ENCODE assay signal across 8 cellular contexts in the genomic region with DNA sequence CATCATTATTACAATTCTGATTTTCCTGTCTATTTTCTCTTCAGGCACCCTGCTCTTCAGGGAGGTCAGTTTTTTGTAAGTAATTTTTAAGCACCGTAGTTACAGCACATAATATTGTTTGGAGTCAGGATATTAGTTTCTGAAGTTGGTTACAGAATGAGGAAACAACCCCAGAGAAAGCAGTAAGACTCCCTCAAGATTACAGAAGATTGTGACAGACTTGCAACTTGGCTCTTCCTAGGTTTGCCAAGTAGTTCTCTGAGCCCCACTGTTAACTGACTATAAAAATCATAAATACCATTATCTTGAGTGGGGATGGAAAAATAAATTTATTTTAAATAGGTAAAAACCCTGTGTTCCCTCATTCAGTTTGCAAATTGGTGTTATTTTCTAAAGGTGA. TPM values are rescaled to one million over a fixed set of nuclear protein-coding genes. Genes with fewer than 3 reads are reported as not detected.
A peak's percentile ranks its signal among the peaks of the same experiment; 100 is the strongest.
DNase-seq lines count a peak whose midpoint lies in the region; ATAC-seq and TF ChIP-seq lines count a peak whose summit lies in the region.

No MANE protein-coding gene starts in this region.

- H3K9me3 ChIP-seq in thyroid gland: no peaks in the 10 kb centered on the region

- ATAC-seq in activated T-cell treated with anti-CD3 and anti-CD28 coated beads, Interleukin-2, amount 50 U/mL, for 4 hours: no peak
- ATAC-seq in HG03571 (IDR thresholded peaks at IDR 0.05; ENCODE audit: unreplicated experiment): no peak

- no peak overlapping the region for H3K27ac ChIP-seq in thyroid gland

- H3K27me3 Mint-ChIP-seq in activated T-cell treated with anti-CD3 and anti-CD28 coated beads, Interleukin-2, amount 50 U/mL, for 4 hours (ENCODE audit: low read depth): peaks cover 4% of the 10 kb centered on the region
- no peaks in the 10 kb centered on the region for H3K27me3 Mint-ChIP-seq in activated T-helper 1 cell treated with anti-CD3 and anti-CD28 coated beads, Interleukin-12 subunit alpha, Interleukin-12 subunit beta, Interleukin-2, Interleukin-4 antibody, amounts not matched to agents 30 ng/mL and 10 ng/mL and 1 ng/mL, durations not matched to agents 14 hours and 24 hours and 36 hours (ENCODE audit: insufficient read depth)
- H3K27me3 Mint-ChIP-seq in immature natural killer cell (ENCODE audit: low read depth in 3 of 3): peaks cover 3 to 10% (median 6%) of the 10 kb centered on the region in 3 donors

- H3K36me3 Mint-ChIP-seq in activated T-cell treated with anti-CD3 and anti-CD28 coated beads, Interleukin-2, amount 50 U/mL, for 4 hours (ENCODE audit: insufficient read depth): peaks cover 11% of the 10 kb centered on the region
- H3K36me3 Mint-ChIP-seq in activated T-helper 1 cell treated with anti-CD3 and anti-CD28 coated beads, Interleukin-12 subunit alpha, Interleukin-12 subunit beta, Interleukin-2, Interleukin-4 antibody, amounts not matched to agents 30 ng/mL and 10 ng/mL and 1 ng/mL, durations not matched to agents 14 hours and 24 hours and 36 hours (ENCODE audit: low read depth): peaks cover 24% of the 10 kb centered on the region
- peaks cover 0 to 14% (median 4%) of the 10 kb centered on the region in 3 donors for H3K36me3 Mint-ChIP-seq in immature natural killer cell

- 35 to 36% methylated on average over 1 of the region's 1 CpG for WGBS in thyroid gland, 2 donors

- H3K4me3 Mint-ChIP-seq in activated T-cell treated with anti-CD3 and anti-CD28 coated beads, Interleukin-2, amount 50 U/mL, for 4 hours: peak overlapping the region; percentile 99
- H3K4me3 Mint-ChIP-seq in activated T-helper 1 cell treated with anti-CD3 and anti-CD28 coated beads, Interleukin-12 subunit alpha, Interleukin-12 subunit beta, Interleukin-2, Interleukin-4 antibody, amounts not matched to agents 30 ng/mL and 10 ng/mL and 1 ng/mL, durations not matched to agents 14 hours and 24 hours and 36 hours: peak overlapping the region; percentile 96
- H3K4me3 Mint-ChIP-seq in immature natural killer cell: peak overlapping the region; percentile 92 to 99 (median 97)

- TF ChIP-seq CTCF in thyroid gland (IDR thresholded peaks at IDR 0.05): no peak

- DNase-seq in activated T-cell treated with anti-CD3 and anti-CD28 coated beads, Interleukin-2, amount 50 U/mL, for 4 hours: no peak
- DNase-seq in activated T-cell treated with anti-CD3 and anti-CD28 coated beads, Interleukin-2, amount 50 U/mL, for 48 hours: no peak
- DNase-seq in activated T-helper 1 cell treated with anti-CD3 and anti-CD28 coated beads, Interleukin-12 subunit alpha, Interleukin-12 subunit beta, Interleukin-2, Interleukin-4 antibody, amounts not matched to agents 30 ng/mL and 10 ng/mL and 1 ng/mL, durations not matched to agents 14 hours and 24 hours and 36 hours (ENCODE audit: low spot score): no peak
- DNase-seq in immature natural killer cell (no peak), thyroid gland (no peak), T-helper 9 cell (no peak)
- DNase-seq in stimulated activated CD4-positive, alpha-beta T cell treated with anti-CD3 and anti-CD28 coated beads, Interleukin-4, amount 100 ng/mL, for 4 hours: no peak

- intact Hi-C loops in activated T-helper 1 cell treated with anti-CD3 and anti-CD28 coated beads, Interleukin-12 subunit alpha, Interleukin-12 subunit beta, Interleukin-2, Interleukin-4 antibody, amounts not matched to agents 30 ng/mL and 10 ng/mL and 1 ng/mL, durations not matched to agents 14 hours and 24 hours and 36 hours (cut with micrococcal nuclease): loop anchor here (2.0 to 5.0 kb wide), 3 partner anchors 15 to 1751 kb away; a partner anchor contains a TSS
- intact Hi-C loops in thyroid gland (cut with DNase I): loop anchor here (10.0 kb wide), 1 partner anchor 171 kb away; a partner anchor contains a TSS

- no peaks in the 10 kb centered on the region for H3K36me3 ChIP-seq in thyroid gland

- H3K4me3 ChIP-seq in thyroid gland (replicated peaks in 1 of 3): peak overlapping the region in 2 of 3 donors; percentile 82 to 93

- peaks cover 53% of the 10 kb centered on the region for H3K4me1 Mint-ChIP-seq in activated T-cell treated with anti-CD3 and anti-CD28 coated beads, Interleukin-2, amount 50 U/mL, for 4 hours (ENCODE audit: low read depth)
- H3K4me1 Mint-ChIP-seq in activated T-helper 1 cell treated with anti-CD3 and anti-CD28 coated beads, Interleukin-12 subunit alpha, Interleukin-12 subunit beta, Interleukin-2, Interleukin-4 antibody, amounts not matched to agents 30 ng/mL and 10 ng/mL and 1 ng/mL, durations not matched to agents 14 hours and 24 hours and 36 hours (ENCODE audit: low read depth): peaks cover 67% of the 10 kb centered on the region
- H3K4me1 Mint-ChIP-seq in immature natural killer cell: peaks cover 70 to 84% of the 10 kb centered on the region in 2 donors

- H3K9me3 Mint-ChIP-seq in activated T-cell treated with anti-CD3 and anti-CD28 coated beads, Interleukin-2, amount 50 U/mL, for 4 hours: no peaks in the 10 kb centered on the region
- peaks cover 3% of the 10 kb centered on the region for H3K9me3 Mint-ChIP-seq in activated T-helper 1 cell treated with anti-CD3 and anti-CD28 coated beads, Interleukin-12 subunit alpha, Interleukin-12 subunit beta, Interleukin-2, Interleukin-4 antibody, amounts not matched to agents 30 ng/mL and 10 ng/mL and 1 ng/mL, durations not matched to agents 14 hours and 24 hours and 36 hours
- no peaks in the 10 kb centered on the region for H3K9me3 Mint-ChIP-seq in immature natural killer cell

- TF ChIP-seq POLR2A in thyroid gland (IDR thresholded peaks at IDR 0.05): no peak

- peak overlapping the region; percentile 93 for H3K27ac Mint-ChIP-seq in activated T-helper 1 cell treated with anti-CD3 and anti-CD28 coated beads, Interleukin-12 subunit alpha, Interleukin-12 subunit beta, Interleukin-2, Interleukin-4 antibody, amounts not matched to agents 30 ng/mL and 10 ng/mL and 1 ng/mL, durations not matched to agents 14 hours and 24 hours and 36 hours
- H3K27ac Mint-ChIP-seq in immature natural killer cell: peak overlapping the region; percentile 81 to 97 (median 94)

- H3K27me3 ChIP-seq in thyroid gland: no peaks in the 10 kb centered on the region

- H3K4me1 ChIP-seq in thyroid gland: peaks cover 20 to 23% of the 10 kb centered on the region in 2 donors

RNA-seq across cellular contexts. Expression of a gene that starts 1.0 kb away (rescaled TPM):
- 10 to 100 TPM; 35.0 to 47.5 (median 44.2) TPM for total RNA-seq in activated T-cell treated with anti-CD3 and anti-CD28 coated beads, Interleukin-2, amount 50 U/mL, for 4 hours
- total RNA-seq in activated T-helper 1 cell treated with anti-CD3 and anti-CD28 coated beads, Interleukin-12 subunit alpha, Interleukin-12 subunit beta, Interleukin-2, Interleukin-4 antibody, amounts not matched to agents 30 ng/mL and 10 ng/mL and 1 ng/mL, durations not matched to agents 14 hours and 24 hours and 36 hours: 56.8 and 58.7 TPM in 2 replicates
- 10 to 100 TPM; 33.2 to 45.3 (median 34.0) TPM for polyA plus RNA-seq in immature natural killer cell
- total RNA-seq in thyroid gland: 100 to 1,000 TPM in 2 of 4 donors, 10 to 100 TPM in 2; 67.3 to 190 (median 87.2) TPM
